Comparison of ENCODE assay signal across 29 cellular contexts in genomic region chr2:121536347-121536746, GRCh38. TPM values are rescaled to one million over a fixed set of nuclear protein-coding genes. Genes with fewer than 3 reads are reported as not detected.
"Had no signal": no experiment of that assay in that cellular context is flagged by ENCODE, and none has a peak within 500 bp of the region (broad histone marks: within the 10 kb centered on the region; RNA-seq: fewer than 3 reads in every experiment).

No MANE protein-coding gene starts in this region.

- H3K27ac Mint-ChIP-seq: activated naive CD4-positive, alpha-beta T cell treated with anti-CD3 and anti-CD28 coated beads for 36 hours; neural progenitor cell; stimulated activated memory B cell treated with anti-CD40 and anti-IgM and Interleukin-4, amounts not matched to agents 10 μg/mL and 1 μg/mL and 100 μg/mL, for 72 hours had no signal

- H3K9me3 Mint-ChIP-seq: activated naive CD4-positive, alpha-beta T cell treated with anti-CD3 and anti-CD28 coated beads for 36 hours; activated T-cell treated with anti-CD3 and anti-CD28 coated beads, Interleukin-2, amount 50 U/mL, for 72 hours; memory B cell; neural progenitor cell; stimulated activated memory B cell treated with anti-CD40 and anti-IgM and Interleukin-4, amounts not matched to agents 10 μg/mL and 1 μg/mL and 100 μg/mL, for 72 hours had no signal

- ATAC-seq: activated T-cell treated with anti-CD3 and anti-CD28 coated beads, Interleukin-2, amount 50 U/mL, for 72 hours; gastrocnemius medialis; heart left ventricle; stimulated activated memory B cell treated with anti-CD40 and anti-IgM and Interleukin-4, amounts not matched to agents 10 μg/mL and 1 μg/mL and 100 μg/mL, for 72 hours had no signal

- H3K4me1 ChIP-seq: uterus had no signal

- H3K9me3 ChIP-seq: ascending aorta, esophagus squamous epithelium, gastrocnemius medialis, heart left ventricle, sigmoid colon, stomach, uterus had no signal

- DNase-seq: activated CD4-positive, alpha-beta T cell treated with anti-CD3 and anti-CD28 coated beads, Interleukin-2, amount 50 U/mL, for 1 hour; activated CD4-positive, CD25-positive, alpha-beta regulatory T cell treated with anti-CD3 and anti-CD28 coated beads, Interleukin-2, amount 50 U/mL, for 72 hours; activated effector memory CD4-positive, alpha-beta T cell treated with Interleukin-2 at 50 U/mL for 16 hours; activated naive CD4-positive, alpha-beta T cell treated with anti-CD3 and anti-CD28 coated beads for 36 hours; activated T-cell treated with anti-CD3 and anti-CD28 coated beads, Interleukin-2, amount 50 U/mL, for 72 hours; central memory CD4-positive, alpha-beta T cell; effector memory CD4-positive, alpha-beta T cell; esophagus squamous epithelium; gastrocnemius medialis; heart left ventricle; posterior cingulate gyrus; sigmoid colon; stimulated activated CD4-positive, alpha-beta T cell treated with anti-CD3 and anti-CD28 coated beads, Interleukin-15, amount 100 ng/mL, for 24 hours; stomach; SW 1271; trophoblast cell; uterus had no signal

- H3K36me3 Mint-ChIP-seq: memory B cell, neural progenitor cell had no signal

- H3K27me3 Mint-ChIP-seq: memory B cell; stimulated activated memory B cell treated with anti-CD40 and anti-IgM and Interleukin-4, amounts not matched to agents 10 μg/mL and 1 μg/mL and 100 μg/mL, for 72 hours had no signal

- H3K9ac ChIP-seq: neural progenitor cell had no signal

- H3K4me3 ChIP-seq: ascending aorta, esophagus squamous epithelium, gastrocnemius medialis, heart left ventricle, neural progenitor cell, sigmoid colon, smooth muscle cell, stomach, uterus had no signal

- H3K27ac ChIP-seq: ascending aorta, esophagus squamous epithelium, neural progenitor cell, stomach, uterus, VCaP had no signal

- H3K36me3 ChIP-seq: ascending aorta, esophagus squamous epithelium, gastrocnemius medialis, heart left ventricle, neural progenitor cell, sigmoid colon, stomach, uterus had no signal

- H3K4me3 Mint-ChIP-seq: activated naive CD4-positive, alpha-beta T cell treated with anti-CD3 and anti-CD28 coated beads for 36 hours; activated T-cell treated with anti-CD3 and anti-CD28 coated beads, Interleukin-2, amount 50 U/mL, for 72 hours; memory B cell; neural progenitor cell; stimulated activated memory B cell treated with anti-CD40 and anti-IgM and Interleukin-4, amounts not matched to agents 10 μg/mL and 1 μg/mL and 100 μg/mL, for 72 hours had no signal

- H2AFZ ChIP-seq: neural progenitor cell had no signal

- H3K4me2 ChIP-seq: neural progenitor cell, smooth muscle cell had no signal

- H3K27me3 ChIP-seq: ascending aorta, esophagus squamous epithelium, gastrocnemius medialis, heart left ventricle, neural progenitor cell, sigmoid colon, stomach, uterus had no signal

RNA-seq across cellular contexts. Expression of gene RNU4ATAC, which starts 5.7 kb away (rescaled TPM):
- total RNA-seq: activated naive CD4-positive, alpha-beta T cell treated with anti-CD3 and anti-CD28 coated beads for 36 hours; activated T-cell treated with anti-CD3 and anti-CD28 coated beads, Interleukin-2, amount 50 U/mL, for 72 hours; ascending aorta; dermis microvascular lymphatic vessel endothelial cell; esophagus squamous epithelium; gastrocnemius medialis; heart left ventricle; mononuclear cell; omental fat pad; renal cortical epithelial cell; sigmoid colon; smooth muscle cell; T-helper 2 cell treated with Interferon-gamma antibody and Interleukin-4, amounts not matched to agents 100 ng/mL and 5 ng/mL, for 36 hours had no signal
- polyA plus RNA-seq: adipose tissue, heart left ventricle, sigmoid colon, stomach had no signal
